In genomic region chr15:89034305-89034704, GRCh38 we compare ENCODE assay signal across 10 cellular contexts. TPM values are rescaled to one million over a fixed set of nuclear protein-coding genes. Genes with fewer than 3 reads are reported as not detected.
DNase-seq lines count a peak whose midpoint lies in the region; ATAC-seq and TF ChIP-seq lines count a peak whose summit lies in the region.
"Had no signal": no experiment of that assay in that cellular context is flagged by ENCODE, and none has a peak within 500 bp of the region (broad histone marks: within the 10 kb centered on the region; RNA-seq: fewer than 3 reads in every experiment).

No MANE protein-coding gene starts in this region.

- H3K4me1 ChIP-seq in heart left ventricle (no peaks in the 10 kb centered on the region), SJCRH30 (no peaks in the 10 kb centered on the region)

- peak in 7 of 12 donors; percentile 13 to 34 (median 24) for TF ChIP-seq CTCF in heart left ventricle (IDR thresholded peaks at IDR 0.05)

- DNase-seq in heart left ventricle, result no peak
- no peak for DNase-seq in cardiac septum (ENCODE audit: low spot score)
- DNase-seq in NAMALWA (ENCODE audit: low spot score), result peak; percentile 22
- DNase-seq in dermis microvascular lymphatic vessel endothelial cell (ENCODE audit: low read depth in 2 of 2), result peak; percentile 5 to 50
- no peak for DNase-seq in stimulated activated CD8-positive, alpha-beta memory T cell treated with anti-CD3 and anti-CD28 coated beads, Interleukin-4, amount 100 ng/mL, for 48 hours
- no peak for DNase-seq in mucosa of gallbladder (ENCODE audit: low spot score)
- DNase-seq in SJCRH30, result no peak
- DNase-seq: COR-L47 had no signal

- intact Hi-C loops in heart left ventricle (cut with DNase I) (no loop called here), cardiac septum (cut with DNase I) (no loop called here)

- H3K4me3 ChIP-seq in heart left ventricle (no peak overlapping the region), SJCRH30 (no peak overlapping the region)
- H3K4me3 ChIP-seq: thoracic aorta had no signal

- no peaks in the 10 kb centered on the region for H3K27me3 ChIP-seq in heart left ventricle
- H3K27me3 ChIP-seq in SJCRH30, result no peaks in the 10 kb centered on the region

- WGBS in heart left ventricle, 4 donors, result 67 to 77% (median 73%) methylated on average over 4 of the region's 4 CpGs

- ATAC-seq in heart left ventricle (no peak), HG03442 (IDR thresholded peaks at IDR 0.05; ENCODE audit: unreplicated experiment) (no peak)

- H3K36me3 ChIP-seq in heart left ventricle (no peaks in the 10 kb centered on the region), SJCRH30 (no peaks in the 10 kb centered on the region)
- H3K36me3 ChIP-seq: thoracic aorta had no signal

- no peak for TF ChIP-seq POLR2A in heart left ventricle (IDR thresholded peaks at IDR 0.05)

- H3K9me3 ChIP-seq in heart left ventricle, result no peaks in the 10 kb centered on the region
- H3K9me3 ChIP-seq in SJCRH30 (replicated peaks), result no peaks in the 10 kb centered on the region
- H3K9me3 ChIP-seq: thoracic aorta had no signal

- no peak overlapping the region for H3K27ac ChIP-seq in heart left ventricle
- no peak overlapping the region for H3K27ac ChIP-seq in SJCRH30
- H3K27ac ChIP-seq: thoracic aorta had no signal

RNA-seq across cellular contexts. Expression of gene ABHD2, which starts 54.0 kb away (rescaled TPM):
- total RNA-seq in heart left ventricle, result 100 to 1,000 TPM in 6 of 9 donors, 10 to 100 TPM in 3; 53.4 to 243 (median 128) TPM
- polyA plus RNA-seq in heart left ventricle, result 100 to 1,000 TPM in 1 of 2 donors, 1 to 10 TPM in 1; 8.6 to 112 TPM
- total RNA-seq in cardiac septum, result 185 TPM
- 32.1 and 47.9 TPM in 2 replicates for total RNA-seq in dermis microvascular lymphatic vessel endothelial cell
- total RNA-seq in mucosa of gallbladder, result 430 TPM
- total RNA-seq in SJCRH30 (2014; rRNA removed; shearing (Covaris generic)), result 25.5 and 27.7 TPM in 2 replicates

Comparison
In these comparisons a context has a peak if more than half of its experiments do, and no peak if none do; other contexts are left out.
1. DNase-seq: peak in NAMALWA (single experiment) and dermis microvascular lymphatic vessel endothelial cell (2 of 2); none in heart left ventricle (0 of 5), cardiac septum (single experiment), stimulated activated CD8-positive, alpha-beta memory T cell treated with anti-CD3 and anti-CD28 coated beads, Interleukin-4, amount 100 ng/mL, for 48 hours (single experiment), mucosa of gallbladder (single experiment) and SJCRH30 (0 of 2).